ENCODE assay signal across 33 cellular contexts in genomic region chr4:68927165-68927564, GRCh38. TPM values are rescaled to one million over a fixed set of nuclear protein-coding genes. Genes with fewer than 3 reads are reported as not detected.
A peak's percentile ranks its signal among the peaks of the same experiment; 100 is the strongest.
DNase-seq lines count a peak whose midpoint lies in the region; ATAC-seq and TF ChIP-seq lines count a peak whose summit lies in the region.
"Had no signal": no experiment of that assay in that cellular context is flagged by ENCODE, and none has a peak within 500 bp of the region (broad histone marks: within the 10 kb centered on the region; RNA-seq: fewer than 3 reads in every experiment).

No MANE protein-coding gene starts in this region.

- no peaks in the 10 kb centered on the region for H3K79me2 ChIP-seq in smooth muscle cell (ENCODE audit: low read depth)

- H3F3A ChIP-seq in smooth muscle cell (ENCODE audit: low read depth), result no peaks in the 10 kb centered on the region

- H3K27me3 ChIP-seq in right lobe of liver (no peaks in the 10 kb centered on the region), smooth muscle cell (ENCODE audit: low read depth) (no peaks in the 10 kb centered on the region)
- H3K27me3 ChIP-seq in effector memory CD4-positive, alpha-beta T cell (replicated peaks; ENCODE audit: control insufficient read depth, insufficient read depth, low read length, poor library complexity, severe bottlenecking), result no peaks in the 10 kb centered on the region
- H3K27me3 ChIP-seq: adrenal gland, BLaER1, body of pancreas, esophagus muscularis mucosa, heart right ventricle, MG63, uterus had no signal

- TF ChIP-seq CTCF in right lobe of liver (IDR thresholded peaks at IDR 0.05) (no peak), smooth muscle cell (IDR thresholded peaks at IDR 0.05; ENCODE audit: borderline replicate concordance, insufficient read depth, poor library complexity, severe bottlenecking) (no peak)

- H3K36me3 ChIP-seq in right lobe of liver (peaks cover 0 to 3% (median 0%) of the 10 kb centered on the region in 4 donors), smooth muscle cell (ENCODE audit: low read depth) (no peaks in the 10 kb centered on the region)
- H3K36me3 ChIP-seq in effector memory CD4-positive, alpha-beta T cell (ENCODE audit: control insufficient read depth, insufficient read depth, low read length), result no peaks in the 10 kb centered on the region
- H3K36me3 ChIP-seq: adrenal gland, BLaER1, esophagus muscularis mucosa, heart right ventricle, MG63, thoracic aorta, uterus had no signal

- POLR2A ChIA-PET in HEK293T (lab: Yijun Ruan, JAX), result no interaction called here

- intact Hi-C loops in right lobe of liver (cut with DNase I), result no loop called here

- no peak overlapping the region for H3K9ac ChIP-seq in smooth muscle cell (ENCODE audit: low read depth)
- H3K9ac ChIP-seq: BLaER1 had no signal

- DNase-seq in HEK293T (ENCODE audit: extremely low spot score) (no peak), amniotic epithelial cell (ENCODE audit: low read depth) (peak; percentile 59), right lobe of liver (no peak), smooth muscle cell (lab: John Stamatoyannopoulos, UW; ENCODE audit: unreplicated experiment) (no peak), C1 segment of cervical spinal cord (lab: John Stamatoyannopoulos, UW) (no peak)
- no peak for DNase-seq in effector memory CD4-positive, alpha-beta T cell
- DNase-seq: activated CD4-positive, alpha-beta T cell treated with anti-CD3 and anti-CD28 coated beads, Interleukin-2, amount 50 U/mL, for 48 hours; activated CD4-positive, CD25-positive, alpha-beta regulatory T cell treated with anti-CD3 and anti-CD28 coated beads, Interleukin-2, amount 50 U/mL, for 72 hours; activated naive CD4-positive, alpha-beta T cell treated with anti-CD3 and anti-CD28 coated beads for 36 hours; adrenal gland; body of pancreas; foreskin melanocyte; heart right ventricle; KBM-7; MG63; naive B cell; NCI-H1105; NCI-H187; NCI-H2171; occipital lobe; psoas muscle; stimulated activated CD4-positive, alpha-beta T cell treated with anti-CD3 and anti-CD28 coated beads, Interleukin-2, amount 100 ng/mL, for 24 hours; T-helper 1 cell; uterus had no signal

- H3K4me3 ChIP-seq in right lobe of liver (no peak overlapping the region), smooth muscle cell (peak overlapping the region; percentile 33)
- H3K4me3 ChIP-seq in effector memory CD4-positive, alpha-beta T cell (ENCODE audit: insufficient read depth, low read depth, low read length, poor library complexity, severe bottlenecking), result no peak overlapping the region
- H3K4me3 ChIP-seq: adrenal gland, BLaER1, body of pancreas, esophagus muscularis mucosa, heart right ventricle, MG63, psoas muscle, thoracic aorta, uterus had no signal

- TF ChIP-seq POLR2A in right lobe of liver (IDR thresholded peaks at IDR 0.05), result no peak

- peak in 3 of 4 donors; percentile 61 to 64 (median 61) for ATAC-seq in right lobe of liver
- no peak for ATAC-seq in GM19467 (IDR thresholded peaks at IDR 0.05; ENCODE audit: unreplicated experiment)
- ATAC-seq: body of pancreas, heart right ventricle, psoas muscle had no signal

- no peaks in the 10 kb centered on the region for H4K20me1 ChIP-seq in smooth muscle cell (ENCODE audit: low read depth)
- H4K20me1 ChIP-seq: BLaER1 had no signal

- no peaks in the 10 kb centered on the region for H3K4me1 ChIP-seq in right lobe of liver
- peaks cover 7% of the 10 kb centered on the region for H3K4me1 ChIP-seq in smooth muscle cell (ENCODE audit: low read depth)
- no peaks in the 10 kb centered on the region for H3K4me1 ChIP-seq in effector memory CD4-positive, alpha-beta T cell (ENCODE audit: control insufficient read depth, insufficient read depth, low read length, poor library complexity, severe bottlenecking)
- H3K4me1 ChIP-seq: adrenal gland, BLaER1, body of pancreas, esophagus muscularis mucosa, heart right ventricle, psoas muscle, uterus had no signal

- no peaks in the 10 kb centered on the region for H3K9me3 ChIP-seq in right lobe of liver
- H3K9me3 ChIP-seq in smooth muscle cell (replicated peaks; ENCODE audit: low read depth), result no peaks in the 10 kb centered on the region
- no peaks in the 10 kb centered on the region for H3K9me3 ChIP-seq in effector memory CD4-positive, alpha-beta T cell (ENCODE audit: control insufficient read depth, low read length)
- H3K9me3 ChIP-seq: adrenal gland, BLaER1, body of pancreas, MG63, psoas muscle, thoracic aorta, uterus had no signal

- H3K27ac ChIP-seq in right lobe of liver (no peak overlapping the region), smooth muscle cell (ENCODE audit: low read depth) (peak overlapping the region; percentile 54)
- H3K27ac ChIP-seq in effector memory CD4-positive, alpha-beta T cell (ENCODE audit: insufficient read depth, low read length, poor library complexity, severe bottlenecking), result no peak overlapping the region
- H3K27ac ChIP-seq: adrenal gland, BLaER1, body of pancreas, esophagus muscularis mucosa, heart right ventricle, psoas muscle, RWPE1, thoracic aorta, uterus had no signal

- H3K4me2 ChIP-seq in smooth muscle cell, result peak overlapping the region; percentile 81
- H3K4me2 ChIP-seq: BLaER1 had no signal

- peak overlapping the region; percentile 84 for H2AFZ ChIP-seq in smooth muscle cell (ENCODE audit: low read depth)

- WGBS in right lobe of liver (ENCODE audit: insufficient coverage, low coverage, low lambda C conversion rate, missing lambda C conversion rate), result 49% methylated on average over 3 of the region's 3 CpGs
- WGBS in smooth muscle cell (ENCODE audit: low lambda C conversion rate), result 20% methylated on average over 3 of the region's 3 CpGs

- CTCF ChIA-PET in HEK293T (lab: Yijun Ruan, JAX), result no interaction called here

TF ChIP-seq in HEK293T, 16 proteins besides CTCF, POLR2A, EP300 and RAD21:
- TF ChIP-seq PKNOX1 (IDR thresholded peaks at IDR 0.05) (peak; percentile 50; the same call in 1 of the 2 replicates), BHLHE40 (IDR thresholded peaks at IDR 0.05; ENCODE audit: borderline replicate concordance) (no peak)

RNA-seq across cellular contexts. Expression of gene UGT2A3, which starts 24.4 kb away (rescaled TPM):
- total RNA-seq in right lobe of liver, result 10 to 100 TPM; 17.5 to 45.2 (median 30.9) TPM
- not detected in 2 replicates for total RNA-seq in smooth muscle cell
- not detected in 2 replicates for polyA plus RNA-seq in smooth muscle cell
- total RNA-seq: activated naive CD4-positive, alpha-beta T cell treated with anti-CD3 and anti-CD28 coated beads for 36 hours; esophagus muscularis mucosa; G401; heart right ventricle; mesothelial cell of epicardium; NCI-H460; psoas muscle; thoracic aorta; uterus had no signal
- polyA plus RNA-seq: adrenal gland, heart right ventricle, keratinocyte had no signal

Comparison
In these comparisons a context has a peak if more than half of its experiments do, and no peak if none do; other contexts are left out.
1. RNA of gene UGT2A3, which starts 24.4 kb away (total RNA-seq): 17.5 to 45.2 TPM in right lobe of liver; not detected in smooth muscle cell; every median in the first group is over 10 times any median in the second.